11 cellular contexts compared by ENCODE assay signal in genomic region chr12:48882325-48882687, GRCh38. TPM values are rescaled to one million over a fixed set of nuclear protein-coding genes. Genes with fewer than 3 reads are reported as not detected.
A peak's percentile ranks its signal among the peaks of the same experiment; 100 is the strongest.
DNase-seq lines count a peak whose midpoint lies in the region; ATAC-seq and TF ChIP-seq lines count a peak whose summit lies in the region.
"Had no signal": no experiment of that assay in that cellular context is flagged by ENCODE, and none has a peak within 500 bp of the region (broad histone marks: within the 10 kb centered on the region; RNA-seq: fewer than 3 reads in every experiment).

No MANE protein-coding gene starts in this region.

- no peak overlapping the region for H3K4ac ChIP-seq in neuronal stem cell (ENCODE audit: low read length)

- 6 to 17% (median 12%) methylated on average over 10 of the region's 10 CpGs for WGBS in heart left ventricle, 4 donors
- WGBS in neuronal stem cell (ENCODE audit: extremely low coverage in 2 of 2, insufficient read length in 2 of 2, insufficient replicate concordance in 1 of 2), 2 donors = no CpG with 5 or more reads among the region's 10 CpGs

- H2AK5ac ChIP-seq in neuronal stem cell (ENCODE audit: low read depth, low read length) = no peak overlapping the region

- H3K4me2 ChIP-seq in neuronal stem cell (ENCODE audit: insufficient read depth, low read length, poor library complexity, severe bottlenecking) = no peak overlapping the region

- H3K23ac ChIP-seq in neuronal stem cell (ENCODE audit: low read depth, low read length, poor library complexity) = no peak overlapping the region

- H3K36me3 ChIP-seq in CD4-positive, CD25-positive, alpha-beta regulatory T cell (ENCODE audit: control insufficient read depth, insufficient read depth, low read length) = no peaks in the 10 kb centered on the region
- H3K36me3 ChIP-seq in ascending aorta (no peaks in the 10 kb centered on the region), heart left ventricle (no peaks in the 10 kb centered on the region), neuronal stem cell (replicated peaks in 1 of 2; ENCODE audit: control insufficient read depth in 2 of 2, insufficient read depth in 2 of 2, low read length in 2 of 2) (no peaks in the 10 kb centered on the region)

- TF ChIP-seq CTCF in ascending aorta (IDR thresholded peaks at IDR 0.05) (no peak), heart left ventricle (IDR thresholded peaks at IDR 0.05) (no peak)

- peaks cover 21% of the 10 kb centered on the region for H3K27me3 ChIP-seq in CD4-positive, CD25-positive, alpha-beta regulatory T cell (ENCODE audit: control insufficient read depth, insufficient read depth, low read length)
- no peaks in the 10 kb centered on the region for H3K27me3 ChIP-seq in ascending aorta
- peaks cover 0 to 19% (median 0%) of the 10 kb centered on the region in 9 donors for H3K27me3 ChIP-seq in heart left ventricle
- H3K27me3 ChIP-seq in neuronal stem cell (ENCODE audit: control insufficient read depth in 3 of 3, insufficient read depth in 3 of 3, low read depth in 1 of 3, low read length in 3 of 3) = no peaks in the 10 kb centered on the region

- H3K18ac ChIP-seq in neuronal stem cell (ENCODE audit: low read length) = peak overlapping the region; percentile 0

- no peak overlapping the region for H2BK15ac ChIP-seq in neuronal stem cell (ENCODE audit: low read length)

- no peak overlapping the region for H3K14ac ChIP-seq in neuronal stem cell (ENCODE audit: low read length)

- H3K9me3 Mint-ChIP-seq in CD4-positive, CD25-positive, alpha-beta regulatory T cell = no peaks in the 10 kb centered on the region
- no peaks in the 10 kb centered on the region for H3K9me3 Mint-ChIP-seq in activated T-helper 2 cell treated with anti-CD3 and anti-CD28 coated beads, Interferon-gamma antibody, Interleukin-2, Interleukin-4, amounts not matched to agents 10 μg/mL and 5 μg/mL and 100 μg/mL, durations not matched to agents 14 hours and 24 hours and 36 hours
- H3K9me3 Mint-ChIP-seq: activated T-helper 1 cell treated with anti-CD3 and anti-CD28 coated beads, Interleukin-12 subunit alpha, Interleukin-12 subunit beta, Interleukin-2, Interleukin-4 antibody, amounts not matched to agents 30 ng/mL and 10 ng/mL and 1 ng/mL, durations not matched to agents 14 hours and 24 hours and 36 hours; T-helper 1 cell treated with Interleukin-12 subunit alpha and Interleukin-12 subunit beta and Interleukin-4 antibody, amounts not matched to agents 30 μg/mL and 1 μg/mL, for 36 hours had no signal

- peak overlapping the region; percentile 44 for H2AFZ ChIP-seq in neuronal stem cell (ENCODE audit: low read length)

- no peak for ATAC-seq in CD4-positive, CD25-positive, alpha-beta regulatory T cell (ENCODE audit: low read depth in 2 of 2)
- ATAC-seq in heart left ventricle = peak in 3 of 4 donors; percentile 47 to 72 (median 61)
- ATAC-seq in HG03045 (IDR thresholded peaks at IDR 0.05; ENCODE audit: unreplicated experiment) = no peak

- H3K9me3 ChIP-seq in CD4-positive, CD25-positive, alpha-beta regulatory T cell (ENCODE audit: control insufficient read depth in 2 of 2, low read length in 2 of 2) = no peaks in the 10 kb centered on the region
- H3K9me3 ChIP-seq in ascending aorta = no peaks in the 10 kb centered on the region
- H3K9me3 ChIP-seq in heart left ventricle = no peaks in the 10 kb centered on the region
- H3K9me3 ChIP-seq in neuronal stem cell (replicated peaks in 1 of 2; ENCODE audit: control insufficient read depth in 2 of 2, insufficient read depth in 1 of 2, low read depth in 1 of 2, low read length in 2 of 2) = no peaks in the 10 kb centered on the region

- intact Hi-C loops in ascending aorta (cut with DNase I) = no loop called here
- intact Hi-C loops in heart left ventricle (cut with DNase I) = no loop called here
- intact Hi-C loops in activated T-helper 2 cell treated with anti-CD3 and anti-CD28 coated beads, Interferon-gamma antibody, Interleukin-2, Interleukin-4, amounts not matched to agents 10 μg/mL and 5 μg/mL and 100 μg/mL, durations not matched to agents 14 hours and 24 hours and 36 hours (cut with micrococcal nuclease) = no loop called here

- DNase-seq in CD4-positive, CD25-positive, alpha-beta regulatory T cell = no peak
- DNase-seq in ascending aorta (ENCODE audit: low spot score in 2 of 2) (peak in 1 of 2 donors; percentile 68), heart left ventricle (peak in 2 of 5 donors; percentile 33 to 45), neuronal stem cell (ENCODE audit: low spot score) (no peak), anterior cingulate cortex (lab: John Stamatoyannopoulos, UW) (no peak), NCI-H1930 (lab: John Stamatoyannopoulos, UW) (no peak)
- DNase-seq in activated T-helper 2 cell treated with anti-CD3 and anti-CD28 coated beads, Interferon-gamma antibody, Interleukin-2, Interleukin-4, amounts not matched to agents 10 μg/mL and 5 μg/mL and 100 μg/mL, durations not matched to agents 14 hours and 24 hours and 36 hours (ENCODE audit: low spot score) = no peak
- DNase-seq: NCI-H1694 treated with DMSO at 0.1 percent for 48 hours had no signal

- TF ChIP-seq POLR2A in heart left ventricle (IDR thresholded peaks at IDR 0.05) = no peak

- no peak overlapping the region for H4K8ac ChIP-seq in neuronal stem cell (ENCODE audit: low read depth, low read length)

- no peak overlapping the region for H3K4me3 Mint-ChIP-seq in CD4-positive, CD25-positive, alpha-beta regulatory T cell
- H3K4me3 Mint-ChIP-seq in activated T-helper 2 cell treated with anti-CD3 and anti-CD28 coated beads, Interferon-gamma antibody, Interleukin-2, Interleukin-4, amounts not matched to agents 10 μg/mL and 5 μg/mL and 100 μg/mL, durations not matched to agents 14 hours and 24 hours and 36 hours (ENCODE audit: low read depth) = no peak overlapping the region
- H3K4me3 Mint-ChIP-seq: activated T-helper 1 cell treated with anti-CD3 and anti-CD28 coated beads, Interleukin-12 subunit alpha, Interleukin-12 subunit beta, Interleukin-2, Interleukin-4 antibody, amounts not matched to agents 30 ng/mL and 10 ng/mL and 1 ng/mL, durations not matched to agents 14 hours and 24 hours and 36 hours; T-helper 1 cell treated with Interleukin-12 subunit alpha and Interleukin-12 subunit beta and Interleukin-4 antibody, amounts not matched to agents 30 μg/mL and 1 μg/mL, for 36 hours had no signal

- H4K91ac ChIP-seq in neuronal stem cell (ENCODE audit: low read depth, low read length, poor library complexity) = no peak overlapping the region

- no peaks in the 10 kb centered on the region for H3K36me3 Mint-ChIP-seq in CD4-positive, CD25-positive, alpha-beta regulatory T cell
- no peaks in the 10 kb centered on the region for H3K36me3 Mint-ChIP-seq in activated T-helper 2 cell treated with anti-CD3 and anti-CD28 coated beads, Interferon-gamma antibody, Interleukin-2, Interleukin-4, amounts not matched to agents 10 μg/mL and 5 μg/mL and 100 μg/mL, durations not matched to agents 14 hours and 24 hours and 36 hours (ENCODE audit: low read depth)

- no peaks in the 10 kb centered on the region for H3K4me1 ChIP-seq in CD4-positive, CD25-positive, alpha-beta regulatory T cell (ENCODE audit: control insufficient read depth, insufficient read depth, low read length, poor library complexity, severe bottlenecking)
- H3K4me1 ChIP-seq in ascending aorta (peaks cover 0 to 8% of the 10 kb centered on the region in 2 donors), heart left ventricle (peaks cover 0 to 21% (median 13%) of the 10 kb centered on the region in 12 donors), neuronal stem cell (ENCODE audit: control insufficient read depth in 2 of 2, insufficient read depth in 1 of 2, low read depth in 1 of 2, low read length in 2 of 2) (peaks cover 22 to 29% of the 10 kb centered on the region in 2 donors)

- H3K27me3 Mint-ChIP-seq in CD4-positive, CD25-positive, alpha-beta regulatory T cell = peaks cover 47% of the 10 kb centered on the region
- H3K27me3 Mint-ChIP-seq in activated T-helper 2 cell treated with anti-CD3 and anti-CD28 coated beads, Interferon-gamma antibody, Interleukin-2, Interleukin-4, amounts not matched to agents 10 μg/mL and 5 μg/mL and 100 μg/mL, durations not matched to agents 14 hours and 24 hours and 36 hours (ENCODE audit: low read depth) = peaks cover 42% of the 10 kb centered on the region

- H3K4me3 ChIP-seq in CD4-positive, CD25-positive, alpha-beta regulatory T cell (ENCODE audit: low read depth, low read length) = no peak overlapping the region
- peak overlapping the region; percentile 31 to 56 for H3K4me3 ChIP-seq in ascending aorta
- peak overlapping the region in 10 of 12 donors; percentile 7 to 37 (median 20) for H3K4me3 ChIP-seq in heart left ventricle
- H3K4me3 ChIP-seq in neuronal stem cell (ENCODE audit: low read length in 2 of 2) = no peak overlapping the region

- peak overlapping the region in 2 of 3 donors; percentile 68 to 75 for H3K27ac Mint-ChIP-seq in CD4-positive, CD25-positive, alpha-beta regulatory T cell
- no peak overlapping the region for H3K27ac Mint-ChIP-seq in activated T-helper 2 cell treated with anti-CD3 and anti-CD28 coated beads, Interferon-gamma antibody, Interleukin-2, Interleukin-4, amounts not matched to agents 10 μg/mL and 5 μg/mL and 100 μg/mL, durations not matched to agents 14 hours and 24 hours and 36 hours
- H3K27ac Mint-ChIP-seq: activated T-helper 1 cell treated with anti-CD3 and anti-CD28 coated beads, Interleukin-12 subunit alpha, Interleukin-12 subunit beta, Interleukin-2, Interleukin-4 antibody, amounts not matched to agents 30 ng/mL and 10 ng/mL and 1 ng/mL, durations not matched to agents 14 hours and 24 hours and 36 hours; T-helper 1 cell treated with Interleukin-12 subunit alpha and Interleukin-12 subunit beta and Interleukin-4 antibody, amounts not matched to agents 30 μg/mL and 1 μg/mL, for 36 hours had no signal

- H2BK120ac ChIP-seq in neuronal stem cell (ENCODE audit: low read depth, low read length) = no peak overlapping the region

- H2BK5ac ChIP-seq in neuronal stem cell (ENCODE audit: low read length) = peak overlapping the region; percentile 82

- H2BK12ac ChIP-seq in neuronal stem cell (ENCODE audit: low read length) = no peak overlapping the region

- H3K27ac ChIP-seq in CD4-positive, CD25-positive, alpha-beta regulatory T cell (ENCODE audit: insufficient read depth, low read length, poor library complexity, severe bottlenecking) = no peak overlapping the region
- H3K27ac ChIP-seq in ascending aorta = peak overlapping the region in 1 of 2 donors; percentile 57
- peak overlapping the region in 7 of 12 donors; percentile 8 to 60 (median 55) for H3K27ac ChIP-seq in heart left ventricle
- H3K27ac ChIP-seq in neuronal stem cell (replicated peaks; ENCODE audit: low read length) = peak overlapping the region; percentile 95

- no peak overlapping the region for H3K9ac ChIP-seq in neuronal stem cell (ENCODE audit: low read depth, low read length, poor library complexity)

- no peaks in the 10 kb centered on the region for H3K79me1 ChIP-seq in neuronal stem cell (ENCODE audit: low read depth, low read length)

- H3K4me1 Mint-ChIP-seq in CD4-positive, CD25-positive, alpha-beta regulatory T cell = peaks cover 0 to 4% (median 0%) of the 10 kb centered on the region in 4 donors
- peaks cover 4% of the 10 kb centered on the region for H3K4me1 Mint-ChIP-seq in activated T-helper 2 cell treated with anti-CD3 and anti-CD28 coated beads, Interferon-gamma antibody, Interleukin-2, Interleukin-4, amounts not matched to agents 10 μg/mL and 5 μg/mL and 100 μg/mL, durations not matched to agents 14 hours and 24 hours and 36 hours (ENCODE audit: low read depth)

RNA-seq across cellular contexts. Expression of gene RND1, which starts 16.6 kb away (rescaled TPM):
- 7.3 TPM for total RNA-seq in CD4-positive, CD25-positive, alpha-beta regulatory T cell
- under 1 TPM; 0.13 to 0.63 (median 0.42) TPM for polyA plus RNA-seq in CD4-positive, CD25-positive, alpha-beta regulatory T cell
- 0.85 TPM for total RNA-seq in ascending aorta
- total RNA-seq in heart left ventricle = 1 to 10 TPM in 2 of 9 donors, under 1 TPM in 5, not detected in 2; 0.35 to 1.5 (median 0.60) TPM
- under 1 TPM; 0.53 to 0.95 TPM for polyA plus RNA-seq in heart left ventricle
- polyA plus RNA-seq in neuronal stem cell (2013, experiment 1 of 2) = 7.0 TPM
- 7.1 TPM for polyA plus RNA-seq in neuronal stem cell (2013, experiment 2 of 2)
- 3.5 and 4.7 TPM in 2 replicates for total RNA-seq in activated T-helper 2 cell treated with anti-CD3 and anti-CD28 coated beads, Interferon-gamma antibody, Interleukin-2, Interleukin-4, amounts not matched to agents 10 μg/mL and 5 μg/mL and 100 μg/mL, durations not matched to agents 14 hours and 24 hours and 36 hours

RNA-seq across cellular contexts. Expression of gene DDX23, which starts 30.3 kb away (rescaled TPM):
- 96.3 TPM for total RNA-seq in CD4-positive, CD25-positive, alpha-beta regulatory T cell
- 10 to 100 TPM; 30.5 to 40.4 (median 34.7) TPM for polyA plus RNA-seq in CD4-positive, CD25-positive, alpha-beta regulatory T cell
- total RNA-seq in ascending aorta (39.4 TPM), heart left ventricle (10 to 100 TPM; 25.3 to 51.2 (median 35.8) TPM)
- 10 to 100 TPM; 16.8 to 43.2 TPM for polyA plus RNA-seq in heart left ventricle
- polyA plus RNA-seq in neuronal stem cell (2013, experiment 1 of 2) = 60.8 TPM
- polyA plus RNA-seq in neuronal stem cell (2013, experiment 2 of 2) = 59.3 TPM
- 114 and 124 TPM in 2 replicates for total RNA-seq in activated T-helper 2 cell treated with anti-CD3 and anti-CD28 coated beads, Interferon-gamma antibody, Interleukin-2, Interleukin-4, amounts not matched to agents 10 μg/mL and 5 μg/mL and 100 μg/mL, durations not matched to agents 14 hours and 24 hours and 36 hours

RNA-seq across cellular contexts. Expression of gene FKBP11, which starts 43.0 kb away (rescaled TPM):
- total RNA-seq in CD4-positive, CD25-positive, alpha-beta regulatory T cell = 55.6 TPM
- polyA plus RNA-seq in CD4-positive, CD25-positive, alpha-beta regulatory T cell = 10 to 100 TPM; 56.5 to 79.7 (median 77.0) TPM
- total RNA-seq in ascending aorta = 38.8 TPM
- total RNA-seq in heart left ventricle = 10 to 100 TPM in 2 of 9 donors, 1 to 10 TPM in 7; 1.6 to 26.0 (median 3.2) TPM
- 10 to 100 TPM in 1 of 2 donors, 1 to 10 TPM in 1; 5.5 to 28.1 TPM for polyA plus RNA-seq in heart left ventricle
- 12.1 TPM for polyA plus RNA-seq in neuronal stem cell (2013, experiment 1 of 2)
- 11.6 TPM for polyA plus RNA-seq in neuronal stem cell (2013, experiment 2 of 2)
- total RNA-seq in activated T-helper 2 cell treated with anti-CD3 and anti-CD28 coated beads, Interferon-gamma antibody, Interleukin-2, Interleukin-4, amounts not matched to agents 10 μg/mL and 5 μg/mL and 100 μg/mL, durations not matched to agents 14 hours and 24 hours and 36 hours = 66.2 and 72.7 TPM in 2 replicates

Comparison
In these comparisons a context has a peak if more than half of its experiments do, and no peak if none do; other contexts are left out.
1. ATAC-seq: peak in heart left ventricle (3 of 4); none in CD4-positive, CD25-positive, alpha-beta regulatory T cell (0 of 2) and HG03045 (single experiment).
2. H3K4me3 ChIP-seq: peak in ascending aorta (2 of 2) and heart left ventricle (10 of 12); none in CD4-positive, CD25-positive, alpha-beta regulatory T cell (single experiment) and neuronal stem cell (0 of 2).